Comparison of ENCODE assay signal across 8 cellular contexts in the genomic region with DNA sequence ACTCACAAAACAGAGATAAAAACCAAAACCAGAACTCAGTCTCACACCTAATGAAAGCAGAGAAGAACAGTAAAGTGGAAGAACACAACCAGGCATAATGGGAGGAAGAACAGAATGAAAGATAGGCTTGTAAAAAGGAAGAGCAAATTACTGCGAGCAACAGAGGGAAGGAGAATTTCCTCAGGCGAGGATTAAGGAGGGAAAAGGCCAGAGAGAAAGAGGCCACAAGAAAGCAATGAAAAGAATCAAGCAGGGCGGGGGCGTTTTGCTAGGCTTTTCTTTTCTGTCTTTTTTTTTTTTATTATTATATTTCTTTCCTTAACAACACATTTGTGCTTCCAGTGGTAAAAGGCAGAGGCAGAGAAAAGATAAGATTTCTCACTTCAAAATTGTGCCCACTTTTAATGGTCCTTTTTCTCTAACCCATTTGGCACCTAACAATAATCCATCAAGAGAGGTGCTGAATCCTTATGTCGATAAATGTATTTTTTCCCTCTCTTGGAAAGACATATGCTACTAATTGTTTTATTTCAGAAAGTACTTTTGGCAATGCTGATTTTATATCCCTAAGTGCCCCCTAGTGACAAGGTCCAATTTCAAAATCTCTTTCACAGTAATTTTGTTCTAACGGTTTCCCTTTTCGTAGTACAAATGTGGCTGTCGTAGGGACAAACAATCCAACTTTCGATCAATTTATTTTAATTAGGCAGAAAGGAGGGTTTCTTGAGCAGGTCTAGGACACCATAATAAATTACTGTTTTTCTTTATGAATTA.
DNase-seq lines count a peak whose midpoint lies in the region; ATAC-seq and TF ChIP-seq lines count a peak whose summit lies in the region.

No MANE protein-coding gene starts in this region.

- no peak overlapping the region for H4K8ac ChIP-seq in H9 (replicated peaks; ENCODE audit: insufficient read length, low read depth, low read length)

- no peak overlapping the region for H2AK5ac ChIP-seq in H9 (ENCODE audit: insufficient read length, low read length)

- H3K23ac ChIP-seq in H9 (ENCODE audit: insufficient read length, low read depth, low read length): no peak overlapping the region

- H3T11ph ChIP-seq in H9 (ENCODE audit: low read length): no peak overlapping the region

- no peak overlapping the region for H3K56ac ChIP-seq in H9 (ENCODE audit: insufficient read length, low read depth, low read length)

- no peak overlapping the region for H3K4me3 ChIP-seq in kidney epithelial cell (ENCODE audit: low read depth, low read length)

- no peaks in the 10 kb centered on the region for H3K9me3 ChIP-seq in H9 (ENCODE audit: control insufficient read depth, low read depth, low read length)

- no peak overlapping the region for H3K14ac ChIP-seq in H9 (ENCODE audit: insufficient read depth, low read length)

- H3K4me3 Mint-ChIP-seq in H9: no peak overlapping the region

- H3K79me1 ChIP-seq in H9 (ENCODE audit: insufficient read depth, low read depth, low read length, poor library complexity, severe bottlenecking): no peaks in the 10 kb centered on the region

- no peaks in the 10 kb centered on the region for H3K9me3 Mint-ChIP-seq in H9

- H4K91ac ChIP-seq in H9 (ENCODE audit: insufficient read length, low read depth, low read length): no peak overlapping the region

- H3K79me2 ChIP-seq in H9 (ENCODE audit: insufficient read depth, low read length): no peaks in the 10 kb centered on the region

- no peaks in the 10 kb centered on the region for H3K27me3 Mint-ChIP-seq in H9 (ENCODE audit: low read depth)

- DNase-seq in Ammon's horn (ENCODE audit: low spot score) (peak; percentile 42), H9 (no peak), kidney epithelial cell (ENCODE audit: low read depth) (no peak), SHP77 treated with DMSO at 0.1 percent for 48 hours (lab: John Stamatoyannopoulos, UW) (no peak), islet precursor cell (no peak)

- peaks cover 11 to 13% of the 10 kb centered on the region in 2 experiments for H3K4me1 Mint-ChIP-seq in H9

- H2BK120ac ChIP-seq in H9 (ENCODE audit: low read depth, low read length, poor library complexity, severe bottlenecking): no peak overlapping the region

- no peak overlapping the region for H2AFZ ChIP-seq in H9 (ENCODE audit: low read length)

- no peaks in the 10 kb centered on the region for H3K27me3 ChIP-seq in H9 (ENCODE audit: insufficient read depth, low read length)
- no peaks in the 10 kb centered on the region for H3K27me3 ChIP-seq in kidney epithelial cell (ENCODE audit: control insufficient read depth, insufficient read depth, low read length)

- no peak overlapping the region for H2BK15ac ChIP-seq in H9 (ENCODE audit: low read depth, low read length)

- ATAC-seq in GM18873 (IDR thresholded peaks at IDR 0.05; ENCODE audit: low FRiP score, unreplicated experiment): no peak
- no peak for ATAC-seq in HG03175 (IDR thresholded peaks at IDR 0.05; ENCODE audit: unreplicated experiment)

- no peaks in the 10 kb centered on the region for H3K36me3 ChIP-seq in kidney epithelial cell (ENCODE audit: control insufficient read depth, insufficient read depth, low read length)

- no peaks in the 10 kb centered on the region for H4K20me1 ChIP-seq in H9 (ENCODE audit: control insufficient read depth, insufficient read depth, insufficient read length)

- H3K27ac ChIP-seq in H9 (ENCODE audit: insufficient read length, low read depth, low read length) (no peak overlapping the region), VCaP (no peak overlapping the region)

- H3K4ac ChIP-seq in H9 (ENCODE audit: low read depth, low read length): no peak overlapping the region

- H2BK20ac ChIP-seq in H9 (ENCODE audit: low read depth, low read length, poor library complexity, severe bottlenecking): no peak overlapping the region

- no peaks in the 10 kb centered on the region for H3K36me3 Mint-ChIP-seq in H9 (ENCODE audit: insufficient read depth in 1 of 3, low read depth in 3 of 3)

- no peaks in the 10 kb centered on the region for H3K23me2 ChIP-seq in H9 (ENCODE audit: insufficient read length, low read depth, low read length, poor library complexity, severe bottlenecking)

- H2BK5ac ChIP-seq in H9 (ENCODE audit: insufficient read length, low read length): no peak overlapping the region

- H2BK12ac ChIP-seq in H9 (ENCODE audit: insufficient read length, low read depth, low read length): no peak overlapping the region

- H3K4me2 ChIP-seq in H9 (ENCODE audit: insufficient read depth, insufficient read length, low read length): no peak overlapping the region

- H3K18ac ChIP-seq in H9 (ENCODE audit: insufficient read length, low read depth, low read length): no peak overlapping the region

- no peak overlapping the region for H3K9ac ChIP-seq in H9 (ENCODE audit: extremely low read depth, insufficient read length, low read length)

- H3K4me1 ChIP-seq in H9 (ENCODE audit: insufficient read depth, low read length): no peaks in the 10 kb centered on the region; the same call in 1 of the 2 replicates

- no CpG with 5 or more reads among the region's 9 CpGs for WGBS in H9 (ENCODE audit: extremely low coverage, insufficient read length, low lambda C conversion rate)

- no peak overlapping the region for H4K5ac ChIP-seq in H9 (ENCODE audit: insufficient read length, low read depth, low read length)

- TF ChIP-seq CTCF in H9 (conservative IDR thresholded peaks at IDR 0.05) (peak; percentile 45; the same call in 1 of the 3 replicates), VCaP (conservative IDR thresholded peaks at IDR 0.05) (peak; percentile 70), kidney epithelial cell (IDR thresholded peaks at IDR 0.05; ENCODE audit: insufficient read depth, low read length, poor library complexity, severe bottlenecking) (peak; percentile 42)

- H3K27ac Mint-ChIP-seq in H9: peak overlapping the region in 2 of 3 experiments; percentile 41 to 56; a peak in 2 of 7 replicates
